In genomic region chr20:54068495-54068894, GRCh38 we compare ENCODE assay signal across 17 cellular contexts. TPM values are rescaled to one million over a fixed set of nuclear protein-coding genes. Genes with fewer than 3 reads are reported as not detected.
"Had no signal": no experiment of that assay in that cellular context is flagged by ENCODE, and none has a peak within 500 bp of the region (broad histone marks: within the 10 kb centered on the region; RNA-seq: fewer than 3 reads in every experiment).

No MANE protein-coding gene starts in this region.

- H3K9me3 ChIP-seq: lower lobe of right lung, neutrophil, spleen, testis had no signal

- ATAC-seq: activated CD8-positive, alpha-beta T cell treated with anti-CD3 and anti-CD28 coated beads, Interleukin-2, amount 10 ng/mL, durations not matched to agents 7 days and 5 days; naive thymus-derived CD8-positive, alpha-beta T cell; sciatic nerve; stimulated activated naive CD8-positive, alpha-beta T cell treated with anti-CD3 and anti-CD28 coated beads, Interleukin-15, Interleukin-2, amounts not matched to agents 100 U/mL and 50 U/mL, for 24 hours had no signal

- H3K4me1 ChIP-seq: lower lobe of right lung, testis had no signal

- DNase-seq: activated CD4-positive, alpha-beta T cell treated with anti-CD3 and anti-CD28 coated beads for 48 hours; activated CD8-positive, alpha-beta T cell treated with anti-CD3 and anti-CD28 coated beads, Interleukin-2, amount 10 ng/mL, durations not matched to agents 7 days and 5 days; activated naive CD4-positive, alpha-beta T cell treated with anti-CD3 and anti-CD28 coated beads for 36 hours; amniotic stem cell; brain microvascular endothelial cell; immature natural killer cell; lower lobe of right lung; midbrain; naive thymus-derived CD8-positive, alpha-beta T cell; spleen; stimulated activated CD4-positive, alpha-beta T cell treated with anti-CD3 and anti-CD28 coated beads, Interleukin-2, amount 100 ng/mL, for 24 hours; stimulated activated naive CD8-positive, alpha-beta T cell treated with anti-CD3 and anti-CD28 coated beads, Interleukin-15, Interleukin-2, amounts not matched to agents 100 U/mL and 50 U/mL, for 24 hours; T1000; testis had no signal

- H3K27ac ChIP-seq: brain microvascular endothelial cell, neutrophil, spleen, testis had no signal

- H3K36me3 ChIP-seq: brain microvascular endothelial cell, lower lobe of right lung, neutrophil, spleen had no signal

- H3K27me3 ChIP-seq: brain microvascular endothelial cell, neutrophil, spleen, testis had no signal

- H3K4me3 ChIP-seq: lower lobe of right lung, spleen, testis had no signal

RNA-seq across cellular contexts. Expression of gene BCAS1, which starts 1.9 kb away (rescaled TPM):
- total RNA-seq: activated CD8-positive, alpha-beta T cell treated with anti-CD3 and anti-CD28 coated beads, Interleukin-2, amount 10 ng/mL, durations not matched to agents 7 days and 5 days; glomerular endothelial cell; naive thymus-derived CD8-positive, alpha-beta T cell had no signal
- polyA plus RNA-seq: naive thymus-derived CD8-positive, alpha-beta T cell had no signal
